Comparison of ENCODE assay signal across 13 cellular contexts in genomic region chr11:69539416-69540117, GRCh38. TPM values are rescaled to one million over a fixed set of nuclear protein-coding genes. Genes with fewer than 3 reads are reported as not detected.
DNase-seq lines count a peak whose midpoint lies in the region; ATAC-seq and TF ChIP-seq lines count a peak whose summit lies in the region.
"Had no signal": no experiment of that assay in that cellular context is flagged by ENCODE, and none has a peak within 500 bp of the region (broad histone marks: within the 10 kb centered on the region; RNA-seq: fewer than 3 reads in every experiment).

No MANE protein-coding gene starts in this region.

- H3K27me3 ChIP-seq in right cardiac atrium (ENCODE audit: control insufficient read depth, insufficient read depth) = no peaks in the 10 kb centered on the region
- H3K27me3 ChIP-seq: hepatocyte had no signal

- peak overlapping the region; percentile 23 for H3K27ac ChIP-seq in right cardiac atrium (ENCODE audit: low read length)
- H3K27ac ChIP-seq: hepatocyte had no signal

- peak in 10 of 14 donors; percentile 15 to 86 (median 55) for DNase-seq in C1 segment of cervical spinal cord (lab: John Stamatoyannopoulos, UW)
- peak; percentile 59 for DNase-seq in SKM-1 treated with dmso at 0.1 percent for 144 hours (lab: John Stamatoyannopoulos, UW; ENCODE audit: unreplicated experiment)
- DNase-seq in right cardiac atrium = peak in 1 of 3 donors; percentile 72
- DNase-seq in putamen (ENCODE audit: low spot score) = peak; percentile 55
- DNase-seq in NCI-H1930 (lab: John Stamatoyannopoulos, UW) = no peak
- DNase-seq in osteocyte (ENCODE audit: extremely low spot score, unreplicated experiment) = no peak
- DNase-seq in activated naive CD4-positive, alpha-beta T cell treated with anti-CD3 and anti-CD28 coated beads, Interleukin-2, amount 50 U/mL, for 16 hours = no peak
- DNase-seq: activated CD8-positive, alpha-beta memory T cell treated with anti-CD3 and anti-CD28 coated beads for 24 hours; CD4-positive, alpha-beta memory T cell; NCI-H146 had no signal

- H3K4me3 ChIP-seq in right cardiac atrium (ENCODE audit: low read length) = no peak overlapping the region
- H3K4me3 ChIP-seq: hepatocyte had no signal

- no peaks in the 10 kb centered on the region for H3K9me3 Mint-ChIP-seq in osteocyte (ENCODE audit: unreplicated experiment)

- ATAC-seq in right cardiac atrium (peak; percentile 35 to 42), HG03571 (IDR thresholded peaks at IDR 0.05; ENCODE audit: unreplicated experiment) (no peak)

- TF ChIP-seq CTCF in osteocyte (IDR thresholded peaks at IDR 0.05) = no peak

- intact Hi-C loops in right cardiac atrium (cut with DNase I) = no loop called here

- no peak overlapping the region for H3K27ac Mint-ChIP-seq in osteocyte (ENCODE audit: unreplicated experiment)
- H3K27ac Mint-ChIP-seq: CD4-positive, alpha-beta memory T cell had no signal

- no peaks in the 10 kb centered on the region for H3K27me3 Mint-ChIP-seq in osteocyte (ENCODE audit: unreplicated experiment)

- no peaks in the 10 kb centered on the region for H3K9me3 ChIP-seq in right cardiac atrium (ENCODE audit: control insufficient read depth, low read length)

- H3K36me3 Mint-ChIP-seq in osteocyte (ENCODE audit: unreplicated experiment) = no peaks in the 10 kb centered on the region
- H3K36me3 Mint-ChIP-seq: CD4-positive, alpha-beta memory T cell had no signal

- 68% methylated on average over 14 of the region's 14 CpGs for WGBS in right cardiac atrium

- peaks cover 26% of the 10 kb centered on the region for H3K4me1 Mint-ChIP-seq in osteocyte (ENCODE audit: unreplicated experiment)

- no peak overlapping the region for H3K4me3 Mint-ChIP-seq in osteocyte (ENCODE audit: unreplicated experiment)
- H3K4me3 Mint-ChIP-seq: CD4-positive, alpha-beta memory T cell had no signal

- H3K4me1 ChIP-seq in right cardiac atrium (ENCODE audit: control insufficient read depth, insufficient read depth, low read length) = peaks cover 19% of the 10 kb centered on the region

RNA-seq across cellular contexts. Expression of gene LINC01488, which starts 58.1 kb away (rescaled TPM):
- under 1 TPM in 2 of 4 donors, not detected in 2; 0.14 to 0.17 TPM for total RNA-seq in right cardiac atrium
- polyA plus RNA-seq in right cardiac atrium = 0.16 TPM
- total RNA-seq in osteocyte = not detected in 2 replicates
- total RNA-seq: bronchial epithelial cell; CD4-positive, alpha-beta memory T cell had no signal
- polyA plus RNA-seq: CD4-positive, alpha-beta memory T cell had no signal

Comparison
In these comparisons a context has a peak if more than half of its experiments do, and no peak if none do; other contexts are left out.
1. DNase-seq: peak in C1 segment of cervical spinal cord (10 of 14), SKM-1 treated with dmso at 0.1 percent for 144 hours (single experiment) and putamen (single experiment); none in NCI-H1930 (0 of 2), osteocyte (single experiment) and activated naive CD4-positive, alpha-beta T cell treated with anti-CD3 and anti-CD28 coated beads, Interleukin-2, amount 50 U/mL, for 16 hours (single experiment).